In the genomic region with DNA sequence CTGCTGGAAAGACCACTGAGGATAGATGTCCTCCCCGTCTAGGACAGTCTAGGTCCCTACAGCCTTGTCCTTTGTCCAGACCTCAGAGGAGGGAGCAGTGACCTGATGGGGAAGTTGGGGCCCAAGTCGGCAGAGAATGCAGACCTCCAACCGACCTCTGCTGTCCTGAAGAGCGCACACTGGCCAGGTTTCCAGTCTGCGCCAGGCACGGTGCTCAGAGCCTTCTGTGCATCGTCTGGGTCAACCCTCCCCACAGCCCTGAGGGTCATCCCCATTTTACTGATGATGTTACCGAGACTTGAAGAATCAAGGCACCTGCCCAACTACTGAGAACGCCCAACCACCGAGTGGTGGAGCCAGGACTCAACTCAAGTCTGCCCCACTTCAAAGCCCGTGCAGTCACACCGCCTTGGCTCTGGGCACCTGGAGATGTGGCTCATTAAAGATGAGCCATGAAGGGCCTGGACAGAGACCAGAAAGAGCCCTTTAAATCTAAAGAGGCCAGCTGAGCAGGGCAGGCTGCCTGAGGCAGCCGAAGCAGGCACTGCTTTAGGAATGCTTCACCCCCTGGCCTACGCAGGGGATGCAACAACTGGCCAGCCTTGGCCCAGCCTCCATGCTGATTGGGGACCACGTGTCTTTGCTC, we compare ENCODE assay signal across 1 cellular context.
A peak's percentile ranks its signal among the peaks of the same experiment; 100 is the strongest.
TF ChIP-seq lines count a peak whose summit lies in the region.

No MANE protein-coding gene starts in this region.

TF ChIP-seq in K562, 482 proteins besides CTCF, POLR2A, EP300 and RAD21:
- no peak for TF ChIP-seq ZNF561 (CRISPR knock-in tag; conservative IDR thresholded peaks at IDR 0.05)
- TF ChIP-seq MYNN (IDR thresholded peaks at IDR 0.05): no peak
- no peak for TF ChIP-seq MYNN (CRISPR knock-in tag; IDR thresholded peaks at IDR 0.05)
- TF ChIP-seq DACH1 (IDR thresholded peaks at IDR 0.05; ENCODE audit: partially characterized antibody): no peak
- no peak for TF ChIP-seq CC2D1A (IDR thresholded peaks at IDR 0.05)
- no peak for TF ChIP-seq TGIF2 (CRISPR knock-in tag; IDR thresholded peaks at IDR 0.05)
- TF ChIP-seq NEUROD1 (IDR thresholded peaks at IDR 0.05; ENCODE audit: borderline replicate concordance, low read depth, low read length, partially characterized antibody): no peak
- peak; percentile 51; the same call in 1 of the 2 replicates for TF ChIP-seq RBFOX2 (IDR thresholded peaks at IDR 0.05; ENCODE audit: low read depth, low read length)
- peak; percentile 32; the same call in 1 of the 2 replicates for TF ChIP-seq POLR2G (IDR thresholded peaks at IDR 0.05; ENCODE audit: low read depth, low read length)
- TF ChIP-seq ZNF184 (CRISPR knock-in tag; IDR thresholded peaks at IDR 0.05): no peak
- no peak for TF ChIP-seq SNAPC5 (CRISPR knock-in tag; IDR thresholded peaks at IDR 0.05)
- no peak for TF ChIP-seq KLF6 (CRISPR knock-in tag; IDR thresholded peaks at IDR 0.05; ENCODE audit: borderline replicate concordance)
- TF ChIP-seq MTA3 (IDR thresholded peaks at IDR 0.05; ENCODE audit: borderline replicate concordance): no peak
- TF ChIP-seq CREB1 (IDR thresholded peaks at IDR 0.05): no peak
- peak; percentile 19; the same call in 1 of the 2 replicates for TF ChIP-seq CREB1 (CRISPR knock-in tag; IDR thresholded peaks at IDR 0.05)
- TF ChIP-seq POLR2B (IDR thresholded peaks at IDR 0.05; ENCODE audit: low read depth, partially characterized antibody): no peak
- TF ChIP-seq, protein P1, sequence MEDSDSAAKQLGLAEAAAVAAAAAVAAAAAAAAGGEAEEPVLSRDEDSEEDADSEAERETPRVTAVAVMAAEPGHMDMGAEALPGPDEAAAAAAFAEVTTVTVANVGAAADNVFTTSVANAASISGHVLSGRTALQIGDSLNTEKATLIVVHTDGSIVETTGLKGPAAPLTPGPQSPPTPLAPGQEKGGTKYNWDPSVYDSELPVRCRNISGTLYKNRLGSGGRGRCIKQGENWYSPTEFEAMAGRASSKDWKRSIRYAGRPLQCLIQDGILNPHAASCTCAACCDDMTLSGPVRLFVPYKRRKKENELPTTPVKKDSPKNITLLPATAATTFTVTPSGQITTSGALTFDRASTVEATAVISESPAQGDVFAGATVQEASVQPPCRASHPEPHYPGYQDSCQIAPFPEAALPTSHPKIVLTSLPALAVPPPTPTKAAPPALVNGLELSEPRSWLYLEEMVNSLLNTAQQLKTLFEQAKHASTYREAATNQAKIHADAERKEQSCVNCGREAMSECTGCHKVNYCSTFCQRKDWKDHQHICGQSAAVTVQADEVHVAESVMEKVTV (CRISPR knock-in tag; IDR thresholded peaks at IDR 0.05): no peak
